Comparison of ENCODE assay signal across 8 cellular contexts in genomic region chr9:126705767-126706697, GRCh38.
DNase-seq lines count a peak whose midpoint lies in the region; ATAC-seq and TF ChIP-seq lines count a peak whose summit lies in the region.

No MANE protein-coding gene starts in this region.

- intact Hi-C loops in prostate gland (cut with DNase I) = loop anchor here (1.0 to 10.0 kb wide), 2 partner anchors 75 to 201 kb away; no protein-coding TSS in a partner anchor

- WGBS in prostate gland = 44% methylated on average over 38 of the region's 41 CpGs

- DNase-seq in SIG-M5 treated with dmso at 0.1 percent for 504 hours (lab: John Stamatoyannopoulos, UW; ENCODE audit: unreplicated experiment) = peak; percentile 66
- no peak for DNase-seq in SIG-M5 (lab: John Stamatoyannopoulos, UW)
- DNase-seq in activated T-cell treated with anti-CD3 and anti-CD28 coated beads for 48 hours (ENCODE audit: low read depth) = peak; percentile 68
- DNase-seq in fibroblast of pulmonary artery (ENCODE audit: low read depth) = peak; percentile 45
- DNase-seq in prostate gland (ENCODE audit: low spot score) = peak; percentile 35

- H3K27ac ChIP-seq in OCI-LY3 (ENCODE audit: low read length) (no peak overlapping the region), prostate gland (no peak overlapping the region)

- H3K36me3 ChIP-seq in OCI-LY3 (replicated peaks; ENCODE audit: low read depth, low read length) = no peaks in the 10 kb centered on the region
- H3K36me3 ChIP-seq in prostate gland = no peaks in the 10 kb centered on the region

- TF ChIP-seq CTCF in OCI-LY3 (IDR thresholded peaks at IDR 0.05; ENCODE audit: low read depth, low read length) (peak; percentile 86), fibroblast of pulmonary artery (IDR thresholded peaks at IDR 0.05; ENCODE audit: low read length, missing control alignments) (peak; percentile 59), prostate gland (IDR thresholded peaks at IDR 0.05) (peak in 3 of 4 experiments; percentile 43 to 63 (median 55))

- H4K20me1 ChIP-seq in OCI-LY3 (ENCODE audit: insufficient read depth, low read length) = no peaks in the 10 kb centered on the region

- H3K4me2 ChIP-seq in OCI-LY3 (ENCODE audit: low read length) = peak overlapping the region; percentile 86

- ATAC-seq in GM19467 (IDR thresholded peaks at IDR 0.05; ENCODE audit: unreplicated experiment) (no peak), HG02970 (IDR thresholded peaks at IDR 0.05; ENCODE audit: low FRiP score, unreplicated experiment) (no peak)

- H3K27me3 ChIP-seq in OCI-LY3 (ENCODE audit: low read depth, low read length) (peaks cover 23% of the 10 kb centered on the region), prostate gland (replicated peaks; ENCODE audit: insufficient read depth) (no peaks in the 10 kb centered on the region)

- peak overlapping the region; percentile 87 for H2AFZ ChIP-seq in OCI-LY3 (ENCODE audit: low read depth, low read length)

- no peaks in the 10 kb centered on the region for H3K79me2 ChIP-seq in OCI-LY3 (ENCODE audit: low read length)

- H3K9me3 ChIP-seq in OCI-LY3 (ENCODE audit: insufficient read depth, low read length) = no peaks in the 10 kb centered on the region
- H3K9me3 ChIP-seq in prostate gland = no peaks in the 10 kb centered on the region

- peak overlapping the region; percentile 65 for H3K4me3 ChIP-seq in OCI-LY3 (ENCODE audit: low read length)
- no peak overlapping the region for H3K4me3 ChIP-seq in fibroblast of pulmonary artery (replicated peaks; ENCODE audit: low read depth, low read length)
- H3K4me3 ChIP-seq in prostate gland = no peak overlapping the region

- peak overlapping the region; percentile 45; the same call in 1 of the 2 replicates for H3K9ac ChIP-seq in OCI-LY3 (ENCODE audit: low read length)

- H3K4me1 ChIP-seq in OCI-LY3 (ENCODE audit: low read length) (peaks cover 16% of the 10 kb centered on the region), prostate gland (replicated peaks) (no peaks in the 10 kb centered on the region)

- no peak for TF ChIP-seq POLR2A in prostate gland (IDR thresholded peaks at IDR 0.05)
